10 cellular contexts compared by ENCODE assay signal in genomic region chr6:53042112-53042511, GRCh38. TPM values are rescaled to one million over a fixed set of nuclear protein-coding genes. Genes with fewer than 3 reads are reported as not detected.
A peak's percentile ranks its signal among the peaks of the same experiment; 100 is the strongest.
DNase-seq lines count a peak whose midpoint lies in the region; ATAC-seq, FAIRE-seq and TF ChIP-seq lines count a peak whose summit lies in the region.
"Had no signal": no experiment of that assay in that cellular context is flagged by ENCODE, and none has a peak within 500 bp of the region (broad histone marks: within the 10 kb centered on the region; RNA-seq: fewer than 3 reads in every experiment).

No MANE protein-coding gene starts in this region.

- POLR2A ChIA-PET in A673 (lab: Charles Lee; ENCODE audit: low non-redundant PET) = no interaction called here

- intact Hi-C loops in A673 (cut with micrococcal nuclease; ENCODE audit: unreplicated experiment) (loop anchor here (5.0 kb wide), 1 partner anchor 45 kb away; the partner anchor contains the start of gene GSTA4), body of pancreas (cut with DNase I) (no loop called here)

- no peaks in the 10 kb centered on the region for H3K79me2 ChIP-seq in keratinocyte (ENCODE audit: control insufficient read depth, insufficient read depth, low read length)

- FAIRE-seq in HTR-8/SVneo (lab: Jason Lieb, UNC) (no peak), keratinocyte (lab: Jason Lieb, UNC) (peak; percentile 83), GM19239 (lab: Jason Lieb, UNC) (no peak)

- ATAC-seq in body of pancreas = peak; percentile 63
- no peak for ATAC-seq in stimulated activated effector memory CD8-positive, alpha-beta T cell treated with anti-CD3 and anti-CD28 coated beads, Interleukin-12 subunit alpha, Interleukin-12 subunit beta, amount 100 ng/mL, for 72 hours

- no peak for TF ChIP-seq POLR2A in body of pancreas (IDR thresholded peaks at IDR 0.05)

- H3K4me3 Mint-ChIP-seq in mesothelial cell of epicardium = no peak overlapping the region
- H3K4me3 Mint-ChIP-seq in stimulated activated effector memory CD8-positive, alpha-beta T cell treated with anti-CD3 and anti-CD28 coated beads, Interleukin-12 subunit alpha, Interleukin-12 subunit beta, amount 100 ng/mL, for 72 hours = no peak overlapping the region

- no peak overlapping the region for H2AFZ ChIP-seq in keratinocyte (ENCODE audit: control insufficient read depth, low read length)

- dilution Hi-C loops in keratinocyte (cut with MboI; ENCODE audit: extremely low pct_ligation_motif_present, low sequenced_read_pairs) = no loop called here

- H3K36me3 Mint-ChIP-seq in mesothelial cell of epicardium = peaks cover 27% of the 10 kb centered on the region
- peaks cover 23% of the 10 kb centered on the region for H3K36me3 Mint-ChIP-seq in stimulated activated effector memory CD8-positive, alpha-beta T cell treated with anti-CD3 and anti-CD28 coated beads, Interleukin-12 subunit alpha, Interleukin-12 subunit beta, amount 100 ng/mL, for 72 hours

- peaks cover 13% of the 10 kb centered on the region for H3K4me1 Mint-ChIP-seq in mesothelial cell of epicardium
- H3K4me1 Mint-ChIP-seq in stimulated activated effector memory CD8-positive, alpha-beta T cell treated with anti-CD3 and anti-CD28 coated beads, Interleukin-12 subunit alpha, Interleukin-12 subunit beta, amount 100 ng/mL, for 72 hours = no peaks in the 10 kb centered on the region

- no peaks in the 10 kb centered on the region for H3K27me3 ChIP-seq in A673 (replicated peaks; ENCODE audit: insufficient read depth, low read depth, low read length, poor library complexity)
- no peaks in the 10 kb centered on the region for H3K27me3 ChIP-seq in body of pancreas
- H3K27me3 ChIP-seq in keratinocyte (ENCODE audit: control insufficient read depth, extremely low read depth, insufficient read depth, low read length) = no peaks in the 10 kb centered on the region

- no peaks in the 10 kb centered on the region for H3K9me3 Mint-ChIP-seq in mesothelial cell of epicardium
- no peaks in the 10 kb centered on the region for H3K9me3 Mint-ChIP-seq in stimulated activated effector memory CD8-positive, alpha-beta T cell treated with anti-CD3 and anti-CD28 coated beads, Interleukin-12 subunit alpha, Interleukin-12 subunit beta, amount 100 ng/mL, for 72 hours

- no TSS peak for BruUV-seq in A673 (replicated peaks; lab: Mats Ljungman, UMichigan)

- CTCF ChIA-PET in A673 (lab: Charles Lee) = no interaction called here

- H4K20me1 ChIP-seq in keratinocyte (ENCODE audit: control insufficient read depth, extremely low read depth, insufficient read depth, low read length) = no peaks in the 10 kb centered on the region

- H3K36me3 ChIP-seq in A673 (ENCODE audit: insufficient read depth, low read length, poor library complexity, severe bottlenecking) (no peaks in the 10 kb centered on the region), body of pancreas (replicated peaks in 1 of 2; ENCODE audit: insufficient read depth in 1 of 2, low read depth in 2 of 2) (peaks cover 0 to 9% of the 10 kb centered on the region in 2 donors), keratinocyte (ENCODE audit: control insufficient read depth in 2 of 2, extremely low read depth in 1 of 2, insufficient read depth in 2 of 2, low read length in 2 of 2) (peaks cover 0 to 4% of the 10 kb centered on the region in 2 experiments)

- no peaks in the 10 kb centered on the region for H3K9me1 ChIP-seq in keratinocyte (ENCODE audit: control insufficient read depth, extremely low read depth, insufficient read depth, low read length)

- H3K4me1 ChIP-seq in A673 (ENCODE audit: insufficient read depth, low read length, poor library complexity, severe bottlenecking) (peaks cover 29% of the 10 kb centered on the region), body of pancreas (peaks cover 14% of the 10 kb centered on the region), keratinocyte (ENCODE audit: control insufficient read depth, extremely low read depth, insufficient read depth, low read length) (peaks cover 24% of the 10 kb centered on the region)

- WGBS in body of pancreas, 2 donors = 29 to 37% methylated on average over 4 of the region's 4 CpGs

- H3K9me3 ChIP-seq in A673 (ENCODE audit: low read depth, low read length, poor library complexity, severe bottlenecking) (no peaks in the 10 kb centered on the region), body of pancreas (no peaks in the 10 kb centered on the region), keratinocyte (ENCODE audit: control insufficient read depth, low read depth, low read length) (no peaks in the 10 kb centered on the region)

- peak; percentile 25 for DNase-seq in A673 (ENCODE audit: low spot score)
- peak; percentile 44 for DNase-seq in HTR-8/SVneo (ENCODE audit: insufficient read length, low spot score)
- DNase-seq in body of pancreas = no peak
- peak; percentile 33 for DNase-seq in keratinocyte (ENCODE audit: low read depth, low spot score)
- DNase-seq in GM19239 (ENCODE audit: insufficient read length, low spot score) = no peak
- DNase-seq in mesothelial cell of epicardium (ENCODE audit: low spot score in 2 of 2, unreplicated experiment in 2 of 2) = no peak
- no peak for DNase-seq in stimulated activated effector memory CD8-positive, alpha-beta T cell treated with anti-CD3 and anti-CD28 coated beads, Interleukin-12 subunit alpha, Interleukin-12 subunit beta, amount 100 ng/mL, for 72 hours (ENCODE audit: low spot score in 2 of 2)
- DNase-seq in NCI-H2227 (lab: John Stamatoyannopoulos, UW; ENCODE audit: unreplicated experiment) = no peak
- DNase-seq: activated T-cell treated with anti-CD3 and anti-CD28 coated beads, Interleukin-2, amount 50 U/mL, for 1 hour had no signal

- H3K4me3 ChIP-seq in A673 (ENCODE audit: low read depth, low read length, poor library complexity, severe bottlenecking) (no peak overlapping the region), body of pancreas (no peak overlapping the region), keratinocyte (ENCODE audit: control insufficient read depth in 2 of 3, extremely low read depth in 1 of 3, insufficient read depth in 2 of 3, low read depth in 1 of 3, low read length in 3 of 3) (no peak overlapping the region)

- H3K4me2 ChIP-seq in keratinocyte (ENCODE audit: control insufficient read depth, extremely low read depth, insufficient read depth, low read depth, low read length) = peak overlapping the region; percentile 44

- H3K27ac ChIP-seq in A673 (ENCODE audit: low read depth, low read length, poor library complexity, severe bottlenecking) = no peak overlapping the region
- no peak overlapping the region for H3K27ac ChIP-seq in body of pancreas
- peak overlapping the region; percentile 39 for H3K27ac ChIP-seq in keratinocyte (ENCODE audit: control insufficient read depth, insufficient read depth, low read length)
- H3K27ac ChIP-seq: C4-2B had no signal

- TF ChIP-seq CTCF in A673 (conservative IDR thresholded peaks at IDR 0.05; ENCODE audit: low read depth, low read length) = no peak
- no peak for TF ChIP-seq CTCF in body of pancreas (IDR thresholded peaks at IDR 0.05)
- TF ChIP-seq CTCF in keratinocyte (optimal IDR thresholded peaks at IDR 0.05 in 1 of 3, IDR thresholded peaks at IDR 0.05 in 1 of 3, conservative IDR thresholded peaks at IDR 0.05 in 1 of 3; ENCODE audit: extremely low read depth in 1 of 3, insufficient read depth in 2 of 3, low read length in 3 of 3) = no peak
- no peak for TF ChIP-seq CTCF in mesothelial cell of epicardium (IDR thresholded peaks at IDR 0.05; ENCODE audit: unreplicated experiment)

- no peak overlapping the region for H3K27ac Mint-ChIP-seq in mesothelial cell of epicardium
- no peak overlapping the region for H3K27ac Mint-ChIP-seq in stimulated activated effector memory CD8-positive, alpha-beta T cell treated with anti-CD3 and anti-CD28 coated beads, Interleukin-12 subunit alpha, Interleukin-12 subunit beta, amount 100 ng/mL, for 72 hours

- no peak overlapping the region for H3K9ac ChIP-seq in keratinocyte (ENCODE audit: control insufficient read depth, extremely low read depth, insufficient read depth, low read length)

- H3K27me3 Mint-ChIP-seq in mesothelial cell of epicardium (ENCODE audit: low read depth) = no peaks in the 10 kb centered on the region

RNA-seq across cellular contexts. Expression of gene CILK1, which starts 19.5 kb away (rescaled TPM):
- 15.7 and 16.1 TPM in 2 replicates for total RNA-seq in A673 (2021)
- total RNA-seq in body of pancreas = 1 to 10 TPM; 5.6 to 7.3 TPM
- 3.6 to 5.6 TPM (median 5.0 TPM) in 3 replicates for polyA plus RNA-seq in keratinocyte
- polyA plus RNA-seq in keratinocyte (2011; ENCODE audit: low read depth) = 0.77 TPM
- polyA plus RNA-seq in keratinocyte (2011; cell fraction: cytosol; rRNA removed) = 3.2 and 5.6 TPM in 2 replicates
- 4.1 TPM in 2 replicates for polyA plus RNA-seq in keratinocyte (2011; cell fraction: nucleus; rRNA removed)
- polyA plus RNA-seq in keratinocyte (2012; ENCODE audit: low replicate concordance) = 1.8 and 3.4 TPM in 2 replicates
- polyA minus RNA-seq in keratinocyte = 2.8 to 6.0 TPM (median 4.3 TPM) in 3 replicates
- 3.8 TPM for polyA minus RNA-seq in keratinocyte (2011; cell fraction: cytosol; rRNA and poly(A)+ RNA removed)
- polyA minus RNA-seq in keratinocyte (2011; cell fraction: nucleus; rRNA and poly(A)+ RNA removed) = 2.1 and 4.9 TPM in 2 replicates
- 14.0 to 15.0 TPM (median 14.2 TPM) in 3 replicates for total RNA-seq in mesothelial cell of epicardium

RNA-seq across cellular contexts. Expression of gene FBXO9, which starts 23.1 kb away (rescaled TPM):
- total RNA-seq in A673 (2021) = 76.7 and 82.5 TPM in 2 replicates
- total RNA-seq in body of pancreas = 10 to 100 TPM; 53.7 to 69.0 TPM
- 51.5 to 71.8 TPM (median 52.1 TPM) in 3 replicates for polyA plus RNA-seq in keratinocyte
- polyA plus RNA-seq in keratinocyte (2011; ENCODE audit: low read depth) = 52.7 TPM
- polyA plus RNA-seq in keratinocyte (2011; cell fraction: cytosol; rRNA removed) = 33.6 and 50.0 TPM in 2 replicates
- 111 and 144 TPM in 2 replicates for polyA plus RNA-seq in keratinocyte (2011; cell fraction: nucleus; rRNA removed)
- polyA plus RNA-seq in keratinocyte (2012; ENCODE audit: low replicate concordance) = 25.5 and 36.4 TPM in 2 replicates
- 28.5 to 38.0 TPM (median 29.0 TPM) in 3 replicates for polyA minus RNA-seq in keratinocyte
- 42.2 TPM for polyA minus RNA-seq in keratinocyte (2011; cell fraction: cytosol; rRNA and poly(A)+ RNA removed)
- polyA minus RNA-seq in keratinocyte (2011; cell fraction: nucleus; rRNA and poly(A)+ RNA removed) = 16.0 and 31.1 TPM in 2 replicates
- total RNA-seq in mesothelial cell of epicardium = 66.0 to 74.8 TPM (median 69.0 TPM) in 3 replicates

RNA-seq across cellular contexts. Expression of gene GSTA4, which starts 47.0 kb away (rescaled TPM):
- total RNA-seq in A673 (2021) = 30.8 and 39.2 TPM in 2 replicates
- total RNA-seq in body of pancreas = 10 to 100 TPM; 13.5 to 27.7 TPM
- 19.2 to 40.2 TPM (median 34.2 TPM) in 3 replicates for polyA plus RNA-seq in keratinocyte
- polyA plus RNA-seq in keratinocyte (2011; ENCODE audit: low read depth) = 20.4 TPM
- polyA plus RNA-seq in keratinocyte (2011; cell fraction: cytosol; rRNA removed) = 24.1 and 36.5 TPM in 2 replicates
- polyA plus RNA-seq in keratinocyte (2011; cell fraction: nucleus; rRNA removed) = 36.9 and 40.3 TPM in 2 replicates
- 10.9 and 13.0 TPM in 2 replicates for polyA plus RNA-seq in keratinocyte (2012; ENCODE audit: low replicate concordance)
- polyA minus RNA-seq in keratinocyte = 0.82 to 15.2 TPM (median 8.9 TPM) in 3 replicates
- 5.9 TPM for polyA minus RNA-seq in keratinocyte (2011; cell fraction: cytosol; rRNA and poly(A)+ RNA removed)
- polyA minus RNA-seq in keratinocyte (2011; cell fraction: nucleus; rRNA and poly(A)+ RNA removed) = 2.8 and 5.1 TPM in 2 replicates
- 66.2 to 69.5 TPM (median 68.8 TPM) in 3 replicates for total RNA-seq in mesothelial cell of epicardium

Comparison
In these comparisons a context has a peak if more than half of its experiments do, and no peak if none do; other contexts are left out.
1. DNase-seq: peak in A673 (single experiment), HTR-8/SVneo (single experiment) and keratinocyte (single experiment); none in body of pancreas (0 of 4), GM19239 (single experiment), mesothelial cell of epicardium (0 of 2), stimulated activated effector memory CD8-positive, alpha-beta T cell treated with anti-CD3 and anti-CD28 coated beads, Interleukin-12 subunit alpha, Interleukin-12 subunit beta, amount 100 ng/mL, for 72 hours (0 of 2) and NCI-H2227 (single experiment).